In genomic region chr10:71525721-71526120, GRCh38 we compare ENCODE assay signal across 28 cellular contexts.
"Had no signal": no experiment of that assay in that cellular context is flagged by ENCODE, and none has a peak within 500 bp of the region (broad histone marks: within the 10 kb centered on the region; RNA-seq: fewer than 3 reads in every experiment).

No MANE protein-coding gene starts in this region.

- H3K4me1 Mint-ChIP-seq: immature natural killer cell; stimulated activated memory B cell treated with anti-CD40 and anti-IgM and Interleukin-4, amounts not matched to agents 10 μg/mL and 1 μg/mL and 100 μg/mL, for 72 hours had no signal

- H3K4me3 ChIP-seq: dorsolateral prefrontal cortex, esophagus muscularis mucosa, gastroesophageal sphincter, lung, mucosa of descending colon, prostate gland, right atrium auricular region, sigmoid colon, suprapubic skin, transverse colon, upper lobe of right lung, uterus had no signal

- H3K36me3 ChIP-seq: esophagus muscularis mucosa, gastroesophageal sphincter, prostate gland, right atrium auricular region, sigmoid colon, suprapubic skin, transverse colon, upper lobe of right lung, uterus had no signal

- H3K27ac ChIP-seq: dorsolateral prefrontal cortex, esophagus muscularis mucosa, foreskin keratinocyte, gastroesophageal sphincter, prostate gland, right atrium auricular region, sigmoid colon, suprapubic skin, transverse colon, upper lobe of right lung, uterus had no signal

- DNase-seq: dorsolateral prefrontal cortex; effector CD4-positive, alpha-beta T cell; hypothalamus; immature natural killer cell; kidney; mesenchymal stem cell; mucosa of descending colon; naive B cell; sigmoid colon; stimulated activated CD4-positive, alpha-beta T cell treated with anti-CD3 and anti-CD28 coated beads, Interleukin-2, amount 100 ng/mL, for 24 hours; stimulated activated CD4-positive, alpha-beta T cell treated with anti-CD3 and anti-CD28 coated beads, Interleukin-4, amount 100 ng/mL, for 24 hours; transverse colon; upper lobe of right lung; uterus had no signal

- H3K27ac Mint-ChIP-seq: immature natural killer cell; mesothelial cell of epicardium; naive B cell; natural killer cell treated with Interleukin-12 subunit alpha and Interleukin-12 subunit beta and Interleukin-15 and Interleukin-18, amount 100 ng/mL, for 72 hours; stimulated activated memory B cell treated with anti-CD40 and anti-IgM and Interleukin-4, amounts not matched to agents 10 μg/mL and 1 μg/mL and 100 μg/mL, for 72 hours; stimulated activated naive CD8-positive, alpha-beta T cell treated with anti-CD3 and anti-CD28 coated beads, Interleukin-15, Interleukin-2, amounts not matched to agents 100 ng/mL and 50 ng/mL, for 24 hours had no signal

- H3K9me3 Mint-ChIP-seq: immature natural killer cell; mesothelial cell of epicardium; natural killer cell treated with Interleukin-12 subunit alpha and Interleukin-12 subunit beta and Interleukin-15 and Interleukin-18, amount 100 ng/mL, for 72 hours; neural crest cell; stimulated activated memory B cell treated with anti-CD40 and anti-IgM and Interleukin-4, amounts not matched to agents 10 μg/mL and 1 μg/mL and 100 μg/mL, for 72 hours; stimulated activated naive CD8-positive, alpha-beta T cell treated with anti-CD3 and anti-CD28 coated beads, Interleukin-15, Interleukin-2, amounts not matched to agents 100 ng/mL and 50 ng/mL, for 24 hours had no signal

- H3K27me3 ChIP-seq: dorsolateral prefrontal cortex, esophagus muscularis mucosa, gastroesophageal sphincter, right atrium auricular region, suprapubic skin, uterus had no signal

- H3K36me3 Mint-ChIP-seq: immature natural killer cell; mesothelial cell of epicardium; naive B cell; natural killer cell treated with Interleukin-12 subunit alpha and Interleukin-12 subunit beta and Interleukin-15 and Interleukin-18, amount 100 ng/mL, for 72 hours; stimulated activated memory B cell treated with anti-CD40 and anti-IgM and Interleukin-4, amounts not matched to agents 10 μg/mL and 1 μg/mL and 100 μg/mL, for 72 hours had no signal

- H3K4me3 Mint-ChIP-seq: immature natural killer cell; mesothelial cell of epicardium; naive B cell; natural killer cell treated with Interleukin-12 subunit alpha and Interleukin-12 subunit beta and Interleukin-15 and Interleukin-18, amount 100 ng/mL, for 72 hours; neural crest cell; stimulated activated memory B cell treated with anti-CD40 and anti-IgM and Interleukin-4, amounts not matched to agents 10 μg/mL and 1 μg/mL and 100 μg/mL, for 72 hours; stimulated activated naive CD8-positive, alpha-beta T cell treated with anti-CD3 and anti-CD28 coated beads, Interleukin-15, Interleukin-2, amounts not matched to agents 100 ng/mL and 50 ng/mL, for 24 hours had no signal

- FAIRE-seq: colon, kidney had no signal

- ATAC-seq: foreskin keratinocyte; gastroesophageal sphincter; left lobe of liver; mucosa of descending colon; natural killer cell treated with Interleukin-12 subunit alpha and Interleukin-12 subunit beta and Interleukin-15 and Interleukin-18, amount 100 ng/mL, for 72 hours; upper lobe of right lung had no signal

- H3K4me1 ChIP-seq: esophagus muscularis mucosa, foreskin keratinocyte, gastroesophageal sphincter, prostate gland, right atrium auricular region, sigmoid colon, upper lobe of right lung, uterus had no signal

- H3K9me3 ChIP-seq: esophagus muscularis mucosa, gastroesophageal sphincter, mucosa of descending colon, prostate gland, right atrium auricular region, sigmoid colon, suprapubic skin, transverse colon, upper lobe of right lung, uterus had no signal
